1 cellular context compared by ENCODE assay signal in the genomic region with DNA sequence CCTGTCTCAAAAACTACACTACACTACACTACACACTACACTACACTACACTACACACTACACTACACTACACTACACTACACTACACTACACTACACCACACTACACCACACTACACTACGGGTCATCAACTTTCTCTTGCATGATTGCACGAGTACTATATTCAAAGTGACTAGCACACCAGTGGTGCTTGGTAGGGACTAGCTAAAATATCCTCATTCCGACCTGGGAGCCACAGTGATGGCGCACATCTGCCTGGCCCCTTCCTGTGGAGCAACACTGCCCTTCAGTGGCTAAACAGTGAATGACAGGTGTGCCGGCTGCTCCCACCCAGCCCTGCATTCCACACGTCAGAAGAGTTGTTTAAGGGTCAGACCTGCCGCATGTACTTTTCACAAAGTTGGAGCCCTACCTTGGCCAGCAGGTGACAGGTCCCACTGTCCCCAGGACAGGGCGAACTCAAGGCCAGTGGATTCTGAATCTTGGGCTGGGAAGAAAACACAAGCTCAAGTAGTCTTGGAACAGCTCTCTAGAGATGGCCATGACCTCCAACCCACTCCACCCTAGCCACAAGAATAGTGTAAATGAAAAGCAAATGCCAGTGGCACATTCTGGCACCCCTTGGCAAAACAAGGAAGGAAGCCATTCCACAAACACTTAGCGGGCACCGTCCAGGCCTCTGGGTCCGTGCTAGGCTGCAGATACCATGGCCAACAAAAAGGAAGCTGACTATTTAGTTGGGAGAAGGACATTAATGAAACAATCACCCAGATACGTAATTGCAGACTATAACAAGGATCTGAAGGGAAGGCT.
TF ChIP-seq lines count a peak whose summit lies in the region.

No MANE protein-coding gene starts in this region.

TF ChIP-seq in K562, 482 proteins besides CTCF, POLR2A, EP300 and RAD21 (continued from another document):
- TF ChIP-seq ZNF740 (CRISPR knock-in tag; IDR thresholded peaks at IDR 0.05) (peak; percentile 33; the same call in 1 of the 2 replicates), ZNF740 (tag; IDR thresholded peaks at IDR 0.05) (no peak), TEAD4 (IDR thresholded peaks at IDR 0.05; ENCODE audit: low read length) (peak; percentile 52; the same call in 1 of the 2 replicates), TEAD4 (CRISPR knock-in tag; IDR thresholded peaks at IDR 0.05; ENCODE audit: borderline replicate concordance) (no peak), JUND (IDR thresholded peaks at IDR 0.05; ENCODE audit: borderline replicate concordance, low read depth, low read length) (peak; percentile 53; the same call in 1 of the 2 replicates), JUND (tag; IDR thresholded peaks at IDR 0.05; ENCODE audit: borderline replicate concordance, low read depth, low read length) (no peak; the same call in 2 of the 3 replicates), ETS2 (tag; IDR thresholded peaks at IDR 0.05; ENCODE audit: borderline replicate concordance, poor library complexity, severe bottlenecking) (no peak), ESRRA (IDR thresholded peaks at IDR 0.05; ENCODE audit: borderline replicate concordance, low read depth) (0 out of 2 replicates have a peak, but pooled peaks have one; percentile 9), C11orf30 (IDR thresholded peaks at IDR 0.05; ENCODE audit: low read depth) (peak; percentile 28; the same call in 1 of the 2 replicates), MAFG (tag; conservative IDR thresholded peaks at IDR 0.05) (0 out of 2 replicates have a peak, but pooled peaks have one; percentile 11), ZBTB7A (IDR thresholded peaks at IDR 0.05; ENCODE audit: borderline replicate concordance, control insufficient read depth, low read depth, low read length) (no peak), YY1 (IDR thresholded peaks at IDR 0.05; ENCODE audit: borderline replicate concordance in 1 of 3, control insufficient read depth in 1 of 3, extremely low read depth in 1 of 3, insufficient read depth in 3 of 3, insufficient read length in 1 of 3, insufficient replicate concordance in 2 of 3, low read depth in 1 of 3, low read length in 2 of 3) (peak in 2 of 3 experiments; percentile 82 to 87), LCOR (CRISPR knock-in tag; IDR thresholded peaks at IDR 0.05) (peak; percentile 76), ARID2 (IDR thresholded peaks at IDR 0.05) (peak; percentile 92), ZNF354B (CRISPR knock-in tag; IDR thresholded peaks at IDR 0.05) (no peak), HDAC1 (IDR thresholded peaks at IDR 0.05) (0 out of 4 replicates have a peak, but pooled peaks of 1 of the 2 experiments have one; percentile 32), ARNT (IDR thresholded peaks at IDR 0.05) (0 out of 4 replicates have a peak, but pooled peaks of 1 of the 2 experiments have one; percentile 40), TFAP4 (CRISPR knock-in tag; IDR thresholded peaks at IDR 0.05; ENCODE audit: borderline replicate concordance) (peak; percentile 62), CC2D1A (IDR thresholded peaks at IDR 0.05) (peak; percentile 76), SMARCE1 (IDR thresholded peaks at IDR 0.05) (0 out of 2 replicates have a peak, but pooled peaks have one; percentile 26), NFIC (IDR thresholded peaks at IDR 0.05) (peak; percentile 6; the same call in 1 of the 2 replicates), PKNOX1 (IDR thresholded peaks at IDR 0.05) (peak; percentile 72; the same call in 1 of the 2 replicates), ZNF121 (CRISPR knock-in tag; conservative IDR thresholded peaks at IDR 0.05) (0 out of 2 replicates have a peak, but pooled peaks have one; percentile 14), SLC30A9 (CRISPR knock-in tag; IDR thresholded peaks at IDR 0.05) (no peak), MLLT1 (IDR thresholded peaks at IDR 0.05) (peak; percentile 53 to 58; a peak in 2 of 4 replicates), FOSL1 (tag; conservative IDR thresholded peaks at IDR 0.05) (no peak), THRAP3 (IDR thresholded peaks at IDR 0.05; ENCODE audit: borderline replicate concordance) (peak; percentile 59; the same call in 1 of the 2 replicates), SMC3 (conservative IDR thresholded peaks at IDR 0.05; ENCODE audit: insufficient read depth, low read depth, low read length) (peak; percentile 99), HMBOX1 (IDR thresholded peaks at IDR 0.05) (peak; percentile 70), CREM (IDR thresholded peaks at IDR 0.05; ENCODE audit: low read depth) (peak; percentile 56), EP400 (IDR thresholded peaks at IDR 0.05) (peak; percentile 20; the same call in 1 of the 2 replicates), HDGF (IDR thresholded peaks at IDR 0.05) (peak; percentile 51; the same call in 1 of the 2 replicates), HNRNPK (IDR thresholded peaks at IDR 0.05; ENCODE audit: low read depth, low read length, poor library complexity, severe bottlenecking) (no peak), CREB1 (IDR thresholded peaks at IDR 0.05) (no peak), CREB1 (CRISPR knock-in tag; IDR thresholded peaks at IDR 0.05) (peak; percentile 47; the same call in 1 of the 2 replicates), TBP (optimal IDR thresholded peaks at IDR 0.05; ENCODE audit: low read depth, low read length) (peak; percentile 32), PML (IDR thresholded peaks at IDR 0.05; ENCODE audit: low read length) (no peak), ARID1B (IDR thresholded peaks at IDR 0.05) (0 out of 2 replicates have a peak, but pooled peaks have one; percentile 14), NFE2 (IDR thresholded peaks at IDR 0.05; ENCODE audit: low read depth) (peak; percentile 80), MEIS2 (IDR thresholded peaks at IDR 0.05; ENCODE audit: partially characterized antibody) (peak; percentile 48), SAP30 (IDR thresholded peaks at IDR 0.05; ENCODE audit: borderline replicate concordance, insufficient read depth, low read depth, low read length, poor library complexity, severe bottlenecking) (no peak), NONO (IDR thresholded peaks at IDR 0.05; ENCODE audit: low read depth in 2 of 2, low read length in 1 of 2) (0 out of 4 replicates have a peak, but pooled peaks of 1 of the 2 experiments have one; percentile 58), NEUROD1 (IDR thresholded peaks at IDR 0.05; ENCODE audit: borderline replicate concordance, low read depth, low read length, partially characterized antibody) (peak; percentile 53)
- TF ChIP-seq, protein P1, sequence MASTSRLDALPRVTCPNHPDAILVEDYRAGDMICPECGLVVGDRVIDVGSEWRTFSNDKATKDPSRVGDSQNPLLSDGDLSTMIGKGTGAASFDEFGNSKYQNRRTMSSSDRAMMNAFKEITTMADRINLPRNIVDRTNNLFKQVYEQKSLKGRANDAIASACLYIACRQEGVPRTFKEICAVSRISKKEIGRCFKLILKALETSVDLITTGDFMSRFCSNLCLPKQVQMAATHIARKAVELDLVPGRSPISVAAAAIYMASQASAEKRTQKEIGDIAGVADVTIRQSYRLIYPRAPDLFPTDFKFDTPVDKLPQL (IDR thresholded peaks at IDR 0.05; ENCODE audit: extremely low read depth, insufficient read length) = no peak
- TF ChIP-seq, protein P2, sequence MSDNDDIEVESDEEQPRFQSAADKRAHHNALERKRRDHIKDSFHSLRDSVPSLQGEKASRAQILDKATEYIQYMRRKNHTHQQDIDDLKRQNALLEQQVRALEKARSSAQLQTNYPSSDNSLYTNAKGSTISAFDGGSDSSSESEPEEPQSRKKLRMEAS (CRISPR knock-in tag; IDR thresholded peaks at IDR 0.05) = peak; percentile 54
- TF ChIP-seq, protein P3, sequence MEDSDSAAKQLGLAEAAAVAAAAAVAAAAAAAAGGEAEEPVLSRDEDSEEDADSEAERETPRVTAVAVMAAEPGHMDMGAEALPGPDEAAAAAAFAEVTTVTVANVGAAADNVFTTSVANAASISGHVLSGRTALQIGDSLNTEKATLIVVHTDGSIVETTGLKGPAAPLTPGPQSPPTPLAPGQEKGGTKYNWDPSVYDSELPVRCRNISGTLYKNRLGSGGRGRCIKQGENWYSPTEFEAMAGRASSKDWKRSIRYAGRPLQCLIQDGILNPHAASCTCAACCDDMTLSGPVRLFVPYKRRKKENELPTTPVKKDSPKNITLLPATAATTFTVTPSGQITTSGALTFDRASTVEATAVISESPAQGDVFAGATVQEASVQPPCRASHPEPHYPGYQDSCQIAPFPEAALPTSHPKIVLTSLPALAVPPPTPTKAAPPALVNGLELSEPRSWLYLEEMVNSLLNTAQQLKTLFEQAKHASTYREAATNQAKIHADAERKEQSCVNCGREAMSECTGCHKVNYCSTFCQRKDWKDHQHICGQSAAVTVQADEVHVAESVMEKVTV (CRISPR knock-in tag; IDR thresholded peaks at IDR 0.05) = peak; percentile 98
TF ChIP-seq in K562: peak in this region for 47.
